Comparison of ENCODE assay signal across 17 cellular contexts in genomic region chr4:75954811-75955210, GRCh38. TPM values are rescaled to one million over a fixed set of nuclear protein-coding genes. Genes with fewer than 3 reads are reported as not detected.
"Had no signal": no experiment of that assay in that cellular context is flagged by ENCODE, and none has a peak within 500 bp of the region (broad histone marks: within the 10 kb centered on the region; RNA-seq: fewer than 3 reads in every experiment).

No MANE protein-coding gene starts in this region.

RNA-seq across cellular contexts. Expression of gene CXCL9, which starts 52.5 kb away (rescaled TPM):
- total RNA-seq: dermis microvascular lymphatic vessel endothelial cell, endodermal cell, esophagus mucosa, foreskin keratinocyte, frontal cortex, hepatocyte, mammary epithelial cell had no signal
- polyA plus RNA-seq: hepatocyte, immature natural killer cell, mammary epithelial cell had no signal

RNA-seq across cellular contexts. Expression of gene PPEF2, which starts 52.6 kb away (rescaled TPM):
- total RNA-seq: colonic mucosa, dermis microvascular lymphatic vessel endothelial cell, endodermal cell, esophagus mucosa, foreskin keratinocyte, gastroesophageal sphincter, heart left ventricle, hepatocyte, kidney, left colon, left ventricle myocardium inferior, lung, mammary epithelial cell, mucosa of gallbladder had no signal
- polyA plus RNA-seq: foreskin keratinocyte, heart left ventricle, hepatocyte, immature natural killer cell, liver, mammary epithelial cell had no signal
